ENCODE assay signal across 26 cellular contexts in the genomic region with DNA sequence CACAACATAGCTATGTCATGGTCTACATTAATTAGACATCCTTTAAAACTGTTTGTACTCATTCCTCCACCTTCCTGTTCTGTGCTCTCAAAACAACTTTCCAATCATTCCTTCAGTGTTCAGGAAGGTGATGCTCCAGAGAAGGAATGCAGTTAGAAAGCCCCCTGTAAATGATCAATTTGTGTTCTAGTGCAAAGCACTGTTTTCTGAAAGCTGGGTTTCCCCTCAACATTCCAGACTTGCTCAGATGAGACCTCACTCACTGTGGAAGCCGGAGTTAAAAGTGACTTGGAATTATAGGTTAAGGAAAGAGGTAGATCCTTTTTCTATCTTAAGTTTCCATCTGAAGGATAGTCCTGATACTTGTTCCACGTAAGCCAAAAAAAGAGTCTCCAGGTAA.
"Had no signal": no experiment of that assay in that cellular context is flagged by ENCODE, and none has a peak within 500 bp of the region (broad histone marks: within the 10 kb centered on the region; RNA-seq: fewer than 3 reads in every experiment).

No MANE protein-coding gene starts in this region.

- H3K4me3 Mint-ChIP-seq: activated CD4-positive, alpha-beta T cell treated with anti-CD3 and anti-CD28 coated beads for 36 hours; activated naive CD8-positive, alpha-beta T cell treated with anti-CD3 and anti-CD28 coated beads for 36 hours; activated T-cell treated with anti-CD3 and anti-CD28 coated beads, Interleukin-2, amount 50 U/mL, for 4 hours; naive thymus-derived CD8-positive, alpha-beta T cell; stimulated activated naive CD8-positive, alpha-beta T cell treated with anti-CD3 and anti-CD28 coated beads, Interleukin-15, Interleukin-2, amounts not matched to agents 100 ng/mL and 50 ng/mL, for 24 hours; WTC11 had no signal

- H3K27ac ChIP-seq: colonic mucosa, esophagus squamous epithelium, gastrocnemius medialis, left lung, neutrophil, ovary, psoas muscle, tibial nerve had no signal

- H3K36me3 ChIP-seq: colonic mucosa, esophagus squamous epithelium, gastrocnemius medialis, left lung, neutrophil, ovary, tibial nerve had no signal

- H3K27ac Mint-ChIP-seq: activated CD4-positive, alpha-beta T cell treated with anti-CD3 and anti-CD28 coated beads for 36 hours; activated naive CD8-positive, alpha-beta T cell treated with anti-CD3 and anti-CD28 coated beads for 36 hours; activated T-helper 2 cell treated with anti-CD3 and anti-CD28 coated beads, Interferon-gamma antibody, Interleukin-2, Interleukin-4, amounts not matched to agents 10 μg/mL and 5 μg/mL and 100 μg/mL, durations not matched to agents 14 hours and 24 hours and 36 hours; naive thymus-derived CD8-positive, alpha-beta T cell; stimulated activated naive CD8-positive, alpha-beta T cell treated with anti-CD3 and anti-CD28 coated beads, Interleukin-15, Interleukin-2, amounts not matched to agents 100 ng/mL and 50 ng/mL, for 24 hours; WTC11 had no signal

- H3K27me3 ChIP-seq: colonic mucosa, esophagus squamous epithelium, gastrocnemius medialis, ovary, tibial nerve had no signal

- DNase-seq: activated CD4-positive, alpha-beta T cell treated with anti-CD3 and anti-CD28 coated beads for 36 hours; activated CD4-positive, alpha-beta T cell treated with anti-CD3 and anti-CD28 coated beads, Interleukin-2, amount 50 U/mL, for 4 hours; activated CD8-positive, alpha-beta memory T cell treated with anti-CD3 and anti-CD28 coated beads for 24 hours; activated CD8-positive, alpha-beta memory T cell treated with anti-CD3 and anti-CD28 coated beads, Interleukin-2, amount 50 U/mL, for 48 hours; activated naive CD4-positive, alpha-beta T cell; activated naive CD8-positive, alpha-beta T cell treated with anti-CD3 and anti-CD28 coated beads for 36 hours; activated T-cell treated with anti-CD3 and anti-CD28 coated beads, Interleukin-2, amount 50 U/mL, for 4 hours; colonic mucosa; esophagus squamous epithelium; gastrocnemius medialis; head of caudate nucleus; left lung; naive thymus-derived CD8-positive, alpha-beta T cell; ovary; psoas muscle; right cardiac atrium; stimulated activated CD4-positive, alpha-beta T cell treated with anti-CD3 and anti-CD28 coated beads, Interleukin-12 subunit alpha, Interleukin-12 subunit beta, amount 100 ng/mL, for 4 hours; stimulated activated CD4-positive, alpha-beta T cell treated with anti-CD3 and anti-CD28 coated beads, Interleukin-4, amount 100 ng/mL, for 4 hours; substantia nigra; T-helper 1 cell had no signal

- H3K36me3 Mint-ChIP-seq: activated naive CD8-positive, alpha-beta T cell treated with anti-CD3 and anti-CD28 coated beads for 36 hours; naive thymus-derived CD8-positive, alpha-beta T cell; WTC11 had no signal

- H3K4me1 ChIP-seq: colonic mucosa, gastrocnemius medialis, left lung, psoas muscle, tibial nerve had no signal

- H3K9me3 ChIP-seq: colonic mucosa, esophagus squamous epithelium, gastrocnemius medialis, left lung, neutrophil, ovary, psoas muscle, tibial nerve had no signal

- H3K4me3 ChIP-seq: colonic mucosa, esophagus squamous epithelium, gastrocnemius medialis, left lung, lung, ovary, psoas muscle, tibial nerve had no signal

- H3K9me3 Mint-ChIP-seq: activated naive CD8-positive, alpha-beta T cell treated with anti-CD3 and anti-CD28 coated beads for 36 hours; activated T-cell treated with anti-CD3 and anti-CD28 coated beads, Interleukin-2, amount 50 U/mL, for 4 hours; activated T-helper 2 cell treated with anti-CD3 and anti-CD28 coated beads, Interferon-gamma antibody, Interleukin-2, Interleukin-4, amounts not matched to agents 10 μg/mL and 5 μg/mL and 100 μg/mL, durations not matched to agents 14 hours and 24 hours and 36 hours; stimulated activated naive CD8-positive, alpha-beta T cell treated with anti-CD3 and anti-CD28 coated beads, Interleukin-15, Interleukin-2, amounts not matched to agents 100 ng/mL and 50 ng/mL, for 24 hours; WTC11 had no signal

- H3K4me1 Mint-ChIP-seq: activated CD4-positive, alpha-beta T cell treated with anti-CD3 and anti-CD28 coated beads for 36 hours; activated naive CD8-positive, alpha-beta T cell treated with anti-CD3 and anti-CD28 coated beads for 36 hours; naive thymus-derived CD8-positive, alpha-beta T cell had no signal

- H3K27me3 Mint-ChIP-seq: activated CD4-positive, alpha-beta T cell treated with anti-CD3 and anti-CD28 coated beads for 36 hours; stimulated activated naive CD8-positive, alpha-beta T cell treated with anti-CD3 and anti-CD28 coated beads, Interleukin-15, Interleukin-2, amounts not matched to agents 100 ng/mL and 50 ng/mL, for 24 hours had no signal
